ENCODE assay signal across 1 cellular context in the genomic region with DNA sequence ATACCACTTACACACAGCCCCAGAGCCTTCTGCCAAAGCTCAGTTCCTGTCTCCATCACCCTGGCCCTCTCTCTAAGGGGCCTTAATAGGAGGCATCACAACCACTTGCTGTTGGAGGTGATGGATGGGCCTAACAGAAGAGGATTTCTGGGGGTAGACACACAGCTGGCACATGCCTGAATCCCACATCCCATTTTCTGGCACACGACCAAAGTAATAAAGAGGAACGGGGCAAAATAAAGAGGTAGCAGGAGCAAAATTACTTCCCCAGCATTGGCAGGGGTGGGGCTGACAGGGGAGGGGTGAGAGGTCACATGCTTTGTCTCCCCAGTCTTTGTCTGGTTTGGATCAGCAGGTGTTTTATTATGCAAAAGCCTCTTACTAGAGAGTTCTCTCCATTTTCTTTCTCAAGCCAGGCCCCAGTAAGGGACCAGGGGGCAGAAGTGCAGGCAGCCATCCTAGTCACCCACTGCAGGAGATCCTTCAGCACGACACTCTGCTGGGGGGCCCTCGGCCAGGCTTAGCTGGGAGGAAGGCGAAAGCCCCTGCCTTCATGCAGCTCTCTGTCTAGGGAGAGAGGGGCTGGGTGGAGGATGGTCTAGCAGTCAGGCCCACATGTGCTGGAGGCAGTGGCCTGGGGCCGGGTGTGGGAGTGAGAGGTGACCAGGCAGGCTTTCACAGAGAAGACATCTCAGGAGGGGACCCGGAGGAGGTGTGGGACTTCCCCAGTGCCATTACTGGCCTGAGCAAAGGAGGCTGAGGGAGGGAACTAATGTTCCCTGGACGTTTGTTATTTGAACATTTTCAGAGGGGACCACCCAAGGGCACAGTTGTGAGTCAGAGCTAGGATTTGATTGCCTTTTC.
TF ChIP-seq lines count a peak whose summit lies in the region.

No MANE protein-coding gene starts in this region.

TF ChIP-seq in HEK293, 187 proteins besides CTCF, POLR2A, EP300 and RAD21 (continued from another document):
- TF ChIP-seq, protein P1, sequence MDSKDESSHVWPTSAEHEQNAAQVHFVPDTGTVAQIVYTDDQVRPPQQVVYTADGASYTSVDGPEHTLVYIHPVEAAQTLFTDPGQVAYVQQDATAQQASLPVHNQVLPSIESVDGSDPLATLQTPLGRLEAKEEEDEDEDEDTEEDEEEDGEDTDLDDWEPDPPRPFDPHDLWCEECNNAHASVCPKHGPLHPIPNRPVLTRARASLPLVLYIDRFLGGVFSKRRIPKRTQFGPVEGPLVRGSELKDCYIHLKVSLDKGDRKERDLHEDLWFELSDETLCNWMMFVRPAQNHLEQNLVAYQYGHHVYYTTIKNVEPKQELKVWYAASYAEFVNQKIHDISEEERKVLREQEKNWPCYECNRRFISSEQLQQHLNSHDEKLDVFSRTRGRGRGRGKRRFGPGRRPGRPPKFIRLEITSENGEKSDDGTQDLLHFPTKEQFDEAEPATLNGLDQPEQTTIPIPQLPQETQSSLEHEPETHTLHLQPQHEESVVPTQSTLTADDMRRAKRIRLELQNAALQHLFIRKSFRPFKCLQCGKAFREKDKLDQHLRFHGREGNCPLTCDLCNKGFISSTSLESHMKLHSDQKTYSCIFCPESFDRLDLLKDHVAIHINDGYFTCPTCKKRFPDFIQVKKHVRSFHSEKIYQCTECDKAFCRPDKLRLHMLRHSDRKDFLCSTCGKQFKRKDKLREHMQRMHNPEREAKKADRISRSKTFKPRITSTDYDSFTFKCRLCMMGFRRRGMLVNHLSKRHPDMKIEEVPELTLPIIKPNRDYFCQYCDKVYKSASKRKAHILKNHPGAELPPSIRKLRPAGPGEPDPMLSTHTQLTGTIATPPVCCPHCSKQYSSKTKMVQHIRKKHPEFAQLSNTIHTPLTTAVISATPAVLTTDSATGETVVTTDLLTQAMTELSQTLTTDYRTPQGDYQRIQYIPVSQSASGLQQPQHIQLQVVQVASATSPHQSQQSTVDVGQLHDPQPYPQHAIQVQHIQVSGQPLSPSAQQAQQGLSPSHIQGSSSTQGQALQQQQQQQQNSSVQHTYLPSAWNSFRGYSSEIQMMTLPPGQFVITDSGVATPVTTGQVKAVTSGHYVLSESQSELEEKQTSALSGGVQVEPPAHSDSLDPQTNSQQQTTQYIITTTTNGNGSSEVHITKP (tag by site-specific recombination; IDR thresholded peaks at IDR 0.05) = peak; percentile 73
